1 cellular context compared by ENCODE assay signal in the genomic region with DNA sequence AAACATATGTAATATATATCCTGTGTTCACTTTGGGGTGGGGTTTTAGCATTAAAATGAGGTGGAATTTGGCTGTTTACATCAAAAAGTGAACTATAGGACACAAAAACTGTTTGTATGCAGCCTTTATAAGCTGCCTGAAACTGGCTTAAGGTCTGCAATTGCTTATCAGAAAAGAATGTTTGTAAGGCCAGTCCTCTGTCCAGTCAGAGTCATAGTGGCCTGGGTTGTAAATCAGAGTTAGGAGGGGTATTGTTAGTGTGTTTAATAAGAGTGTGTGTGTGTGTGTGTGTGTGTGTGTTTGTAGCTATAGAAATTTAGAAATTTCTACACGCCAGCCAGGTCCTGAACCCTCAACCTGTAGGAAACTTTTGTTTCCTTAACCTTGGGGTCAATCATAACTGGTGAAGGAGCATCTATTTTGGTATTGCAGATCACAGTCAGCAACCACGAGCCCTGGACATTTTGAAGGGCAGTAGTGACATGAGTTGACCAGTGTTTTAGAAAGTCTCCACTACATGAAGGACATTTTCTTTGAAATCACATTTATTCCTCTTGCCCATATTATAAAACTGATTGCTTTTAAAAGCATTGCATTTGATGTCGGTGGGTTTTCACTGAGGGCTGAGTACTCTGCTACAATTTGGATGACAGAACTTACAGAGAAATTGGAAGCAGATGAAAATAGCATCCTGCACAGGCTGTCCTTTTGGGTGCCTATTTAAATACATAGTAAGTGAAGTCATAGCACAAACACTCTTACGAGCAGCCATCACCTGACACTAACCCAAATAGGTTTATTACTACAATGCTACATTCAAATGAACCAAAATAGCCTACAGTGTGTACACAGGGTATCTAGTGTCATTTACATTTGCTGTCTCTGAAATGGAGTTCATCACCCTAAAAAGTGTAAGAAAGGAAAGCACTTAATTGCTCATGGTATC.
TF ChIP-seq lines count a peak whose summit lies in the region.

No MANE protein-coding gene starts in this region.

TF ChIP-seq in GM23338, 12 proteins besides CTCF, POLR2A, EP300 and RAD21 (continued from another document):
- TF ChIP-seq, protein P1, sequence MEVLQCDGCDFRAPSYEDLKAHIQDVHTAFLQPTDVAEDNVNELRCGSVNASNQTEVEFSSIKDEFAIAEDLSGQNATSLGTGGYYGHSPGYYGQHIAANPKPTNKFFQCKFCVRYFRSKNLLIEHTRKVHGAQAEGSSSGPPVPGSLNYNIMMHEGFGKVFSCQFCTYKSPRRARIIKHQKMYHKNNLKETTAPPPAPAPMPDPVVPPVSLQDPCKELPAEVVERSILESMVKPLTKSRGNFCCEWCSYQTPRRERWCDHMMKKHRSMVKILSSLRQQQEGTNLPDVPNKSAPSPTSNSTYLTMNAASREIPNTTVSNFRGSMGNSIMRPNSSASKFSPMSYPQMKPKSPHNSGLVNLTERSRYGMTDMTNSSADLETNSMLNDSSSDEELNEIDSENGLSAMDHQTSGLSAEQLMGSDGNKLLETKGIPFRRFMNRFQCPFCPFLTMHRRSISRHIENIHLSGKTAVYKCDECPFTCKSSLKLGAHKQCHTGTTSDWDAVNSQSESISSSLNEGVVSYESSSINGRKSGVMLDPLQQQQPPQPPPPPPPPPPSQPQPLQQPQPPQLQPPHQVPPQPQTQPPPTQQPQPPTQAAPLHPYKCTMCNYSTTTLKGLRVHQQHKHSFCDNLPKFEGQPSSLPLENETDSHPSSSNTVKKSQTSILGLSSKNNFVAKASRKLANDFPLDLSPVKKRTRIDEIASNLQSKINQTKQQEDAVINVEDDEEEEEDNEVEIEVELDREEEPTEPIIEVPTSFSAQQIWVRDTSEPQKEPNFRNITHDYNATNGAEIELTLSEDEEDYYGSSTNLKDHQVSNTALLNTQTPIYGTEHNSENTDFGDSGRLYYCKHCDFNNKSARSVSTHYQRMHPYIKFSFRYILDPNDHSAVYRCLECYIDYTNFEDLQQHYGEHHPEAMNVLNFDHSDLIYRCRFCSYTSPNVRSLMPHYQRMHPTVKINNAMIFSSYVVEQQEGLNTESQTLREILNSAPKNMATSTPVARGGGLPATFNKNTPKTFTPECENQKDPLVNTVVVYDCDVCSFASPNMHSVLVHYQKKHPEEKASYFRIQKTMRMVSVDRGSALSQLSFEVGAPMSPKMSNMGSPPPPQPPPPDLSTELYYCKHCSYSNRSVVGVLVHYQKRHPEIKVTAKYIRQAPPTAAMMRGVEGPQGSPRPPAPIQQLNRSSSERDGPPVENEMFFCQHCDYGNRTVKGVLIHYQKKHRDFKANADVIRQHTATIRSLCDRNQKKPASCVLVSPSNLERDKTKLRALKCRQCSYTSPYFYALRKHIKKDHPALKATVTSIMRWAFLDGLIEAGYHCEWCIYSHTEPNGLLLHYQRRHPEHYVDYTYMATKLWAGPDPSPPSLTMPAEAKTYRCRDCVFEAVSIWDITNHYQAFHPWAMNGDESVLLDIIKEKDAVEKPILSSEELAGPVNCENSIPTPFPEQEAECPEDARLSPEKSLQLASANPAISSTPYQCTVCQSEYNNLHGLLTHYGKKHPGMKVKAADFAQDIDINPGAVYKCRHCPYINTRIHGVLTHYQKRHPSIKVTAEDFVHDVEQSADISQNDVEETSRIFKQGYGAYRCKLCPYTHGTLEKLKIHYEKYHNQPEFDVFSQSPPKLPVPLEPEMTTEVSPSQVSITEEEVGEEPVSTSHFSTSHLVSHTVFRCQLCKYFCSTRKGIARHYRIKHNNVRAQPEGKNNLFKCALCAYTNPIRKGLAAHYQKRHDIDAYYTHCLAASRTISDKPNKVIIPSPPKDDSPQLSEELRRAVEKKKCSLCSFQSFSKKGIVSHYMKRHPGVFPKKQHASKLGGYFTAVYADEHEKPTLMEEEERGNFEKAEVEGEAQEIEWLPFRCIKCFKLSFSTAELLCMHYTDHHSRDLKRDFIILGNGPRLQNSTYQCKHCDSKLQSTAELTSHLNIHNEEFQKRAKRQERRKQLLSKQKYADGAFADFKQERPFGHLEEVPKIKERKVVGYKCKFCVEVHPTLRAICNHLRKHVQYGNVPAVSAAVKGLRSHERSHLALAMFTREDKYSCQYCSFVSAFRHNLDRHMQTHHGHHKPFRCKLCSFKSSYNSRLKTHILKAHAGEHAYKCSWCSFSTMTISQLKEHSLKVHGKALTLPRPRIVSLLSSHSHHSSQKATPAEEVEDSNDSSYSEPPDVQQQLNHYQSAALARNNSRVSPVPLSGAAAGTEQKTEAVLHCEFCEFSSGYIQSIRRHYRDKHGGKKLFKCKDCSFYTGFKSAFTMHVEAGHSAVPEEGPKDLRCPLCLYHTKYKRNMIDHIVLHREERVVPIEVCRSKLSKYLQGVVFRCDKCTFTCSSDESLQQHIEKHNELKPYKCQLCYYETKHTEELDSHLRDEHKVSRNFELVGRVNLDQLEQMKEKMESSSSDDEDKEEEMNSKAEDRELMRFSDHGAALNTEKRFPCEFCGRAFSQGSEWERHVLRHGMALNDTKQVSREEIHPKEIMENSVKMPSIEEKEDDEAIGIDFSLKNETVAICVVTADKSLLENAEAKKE (CRISPR knock-in tag; IDR thresholded peaks at IDR 0.05) = no peak
- TF ChIP-seq ZNF114 (CRISPR knock-in tag; IDR thresholded peaks at IDR 0.05) = no peak
- TF ChIP-seq STAT1 (IDR thresholded peaks at IDR 0.05; ENCODE audit: unreplicated experiment) = no peak
- TF ChIP-seq NANOG (IDR thresholded peaks at IDR 0.05; ENCODE audit: borderline replicate concordance) = no peak
TF ChIP-seq in GM23338: peak in this region for 0.
